16 cellular contexts compared by ENCODE assay signal in the genomic region with DNA sequence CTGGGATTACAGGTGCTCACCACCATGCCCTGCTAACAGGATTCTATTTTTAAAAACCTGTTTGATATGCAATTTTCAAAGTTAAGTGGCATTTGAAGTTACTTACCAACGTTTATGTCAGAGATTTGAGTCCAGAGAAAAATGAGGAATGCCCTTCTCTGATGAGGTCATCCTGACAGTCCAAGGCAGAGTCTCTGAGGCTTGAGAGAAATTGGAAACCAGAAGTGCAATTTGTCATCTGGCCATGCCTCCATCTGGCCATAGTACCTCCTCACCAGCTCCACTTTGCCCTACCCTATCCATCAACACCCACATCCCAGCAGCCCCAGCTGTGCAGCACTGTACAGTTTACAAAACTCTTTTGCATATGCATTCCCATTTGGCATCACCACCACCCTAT.
"Had no signal": no experiment of that assay in that cellular context is flagged by ENCODE, and none has a peak within 500 bp of the region (broad histone marks: within the 10 kb centered on the region; RNA-seq: fewer than 3 reads in every experiment).

No MANE protein-coding gene starts in this region.

- ATAC-seq: activated CD4-positive, CD25-positive, alpha-beta regulatory T cell treated with anti-CD3 and anti-CD28 coated beads, Interleukin-2, amount 50 U/mL, for 24 hours; lower lobe of right lung had no signal

- DNase-seq: activated CD4-positive, alpha-beta T cell treated with anti-CD3 and anti-CD28 coated beads, Interleukin-2, amount 50 U/mL, for 1 hour; activated CD8-positive, alpha-beta memory T cell treated with anti-CD3 and anti-CD28 coated beads for 24 hours; activated gamma-delta T cell treated with Interleukin-2 at 50 U/mL for 16 hours; amniotic stem cell; colonic mucosa; head of caudate nucleus; lower lobe of right lung; ovary; sigmoid colon; stimulated activated CD4-positive, alpha-beta T cell treated with anti-CD3 and anti-CD28 coated beads, Interleukin-1b, Interleukin-23, amount 100 ng/mL, for 48 hours; stomach; T-helper 9 cell had no signal

- H3K4me3 ChIP-seq: colonic mucosa, lower lobe of right lung, ovary, sigmoid colon, stomach, thoracic aorta had no signal

- H3K4me3 Mint-ChIP-seq: activated naive CD8-positive, alpha-beta T cell; neural crest cell had no signal

- H3K9me3 ChIP-seq: colonic mucosa, lower lobe of right lung, ovary, sigmoid colon, stomach, thoracic aorta had no signal

- H3K27me3 ChIP-seq: colonic mucosa, ovary, sigmoid colon had no signal

- H3K4me1 ChIP-seq: colonic mucosa, lower lobe of right lung, sigmoid colon, stomach had no signal

- H3K36me3 ChIP-seq: colonic mucosa, lower lobe of right lung, ovary, sigmoid colon, stomach, thoracic aorta had no signal

- H3K27ac Mint-ChIP-seq: activated naive CD8-positive, alpha-beta T cell had no signal

- H3K36me3 Mint-ChIP-seq: activated naive CD8-positive, alpha-beta T cell had no signal

- H3K27ac ChIP-seq: colonic mucosa, lower lobe of right lung, ovary, sigmoid colon, stomach, thoracic aorta had no signal
